ENCODE assay signal across 1 cellular context in the genomic region with DNA sequence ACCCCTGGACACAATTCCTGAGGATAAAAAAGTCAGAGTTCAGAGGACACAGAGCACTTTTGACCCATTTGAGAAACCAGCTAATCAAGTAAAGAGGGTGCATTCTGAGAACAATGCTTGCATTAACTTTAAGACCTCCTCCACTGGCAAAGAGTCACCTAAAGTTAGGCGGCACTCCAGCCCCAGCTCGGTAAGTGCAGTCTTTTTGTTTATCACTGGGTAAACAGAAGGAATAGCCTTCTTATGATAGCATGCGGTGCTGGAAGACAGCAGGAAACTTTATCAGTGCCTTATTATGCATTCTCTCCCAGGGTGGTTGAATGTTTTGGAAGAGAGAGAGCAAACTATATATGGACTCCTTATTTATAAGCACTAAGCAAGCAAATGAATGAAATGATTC.
TF ChIP-seq lines count a peak whose summit lies in the region.

No MANE protein-coding gene starts in this region.

TF ChIP-seq in HEK293, 187 proteins besides CTCF, POLR2A, EP300 and RAD21 (continued from another document):
- TF ChIP-seq FEZF1 (tag by site-specific recombination; IDR thresholded peaks at IDR 0.05) (peak; percentile 30; the same call in 1 of the 2 replicates), SP7 (tag by site-specific recombination; IDR thresholded peaks at IDR 0.05) (no peak), ZNF660 (tag by site-specific recombination; IDR thresholded peaks at IDR 0.05) (no peak), ZNF341 (tag by site-specific recombination; IDR thresholded peaks at IDR 0.05; ENCODE audit: low read depth) (0 out of 2 replicates have a peak, but pooled peaks have one; percentile 15), ZNF600 (tag by site-specific recombination; IDR thresholded peaks at IDR 0.05) (peak; percentile 47), ZIC2 (tag by site-specific recombination; IDR thresholded peaks at IDR 0.05) (peak; percentile 57; the same call in 1 of the 2 replicates), IKZF3 (tag by site-specific recombination; IDR thresholded peaks at IDR 0.05) (0 out of 2 replicates have a peak, but pooled peaks have one; percentile 23), GLIS1 (tag by site-specific recombination; IDR thresholded peaks at IDR 0.05) (peak; percentile 58; the same call in 1 of the 2 replicates), ZEB2 (tag by site-specific recombination; IDR thresholded peaks at IDR 0.05) (no peak)
